18 cellular contexts compared by ENCODE assay signal in genomic region chr1:208228550-208228949, GRCh38. TPM values are rescaled to one million over a fixed set of nuclear protein-coding genes. Genes with fewer than 3 reads are reported as not detected.
DNase-seq lines count a peak whose midpoint lies in the region; ATAC-seq and TF ChIP-seq lines count a peak whose summit lies in the region.
"Had no signal": no experiment of that assay in that cellular context is flagged by ENCODE, and none has a peak within 500 bp of the region (broad histone marks: within the 10 kb centered on the region; RNA-seq: fewer than 3 reads in every experiment).

No MANE protein-coding gene starts in this region.

- H4K91ac ChIP-seq in mesenchymal stem cell (ENCODE audit: low read length), result peak overlapping the region; percentile 9

- WGBS in mesenchymal stem cell, result 88% methylated on average over 2 of the region's 2 CpGs

- peaks cover 5% of the 10 kb centered on the region for H3K27me3 Mint-ChIP-seq in brain

- intact Hi-C loops in gastrocnemius medialis (cut with DNase I; ENCODE audit: low total_unique reads), result no loop called here

- H3K4me2 ChIP-seq in mesenchymal stem cell (ENCODE audit: low read length, poor library complexity, severe bottlenecking), result no peak overlapping the region
- H3K4me2 ChIP-seq: BLaER1 treated with 17β-estradiol and CSF1 and Interleukin-3, amounts not matched to agents 10 nM and 100 nM had no signal

- H3K27ac Mint-ChIP-seq in brain, result peak overlapping the region; percentile 30 to 64 (median 59)

- H3K23ac ChIP-seq in mesenchymal stem cell (ENCODE audit: low read length in 2 of 2), result no peak overlapping the region

- peak overlapping the region in 1 of 5 experiments; percentile 70 for H3K4me3 Mint-ChIP-seq in brain

- peak overlapping the region in 1 of 2 experiments; percentile 37 for H2BK12ac ChIP-seq in mesenchymal stem cell (ENCODE audit: low read length in 2 of 2)

- H3K4me3 ChIP-seq in mesenchymal stem cell (ENCODE audit: insufficient read depth in 1 of 2, low read depth in 1 of 2, low read length in 2 of 2) (no peak overlapping the region), gastrocnemius medialis (no peak overlapping the region)
- H3K4me3 ChIP-seq: BLaER1 treated with 17β-estradiol and CSF1 and Interleukin-3, amounts not matched to agents 10 nM and 100 nM; SJCRH30 had no signal

- H3K18ac ChIP-seq in mesenchymal stem cell (ENCODE audit: low read depth in 1 of 2, low read length in 2 of 2), result peak overlapping the region; percentile 38 to 52

- peaks cover 100% of the 10 kb centered on the region for H3K4me1 Mint-ChIP-seq in brain

- no peaks in the 10 kb centered on the region for H3K27me3 ChIP-seq in mesenchymal stem cell (ENCODE audit: control insufficient read depth in 1 of 2, insufficient read depth in 1 of 2, low read length in 2 of 2)
- no peaks in the 10 kb centered on the region for H3K27me3 ChIP-seq in gastrocnemius medialis
- H3K27me3 ChIP-seq: SJCRH30 had no signal

- H3K14ac ChIP-seq in mesenchymal stem cell (ENCODE audit: low read length in 2 of 2), result no peak overlapping the region

- no peak overlapping the region for H2BK15ac ChIP-seq in mesenchymal stem cell (ENCODE audit: low read depth, poor library complexity, severe bottlenecking)

- H3K36me3 Mint-ChIP-seq in brain, result peaks cover 20% of the 10 kb centered on the region

- no peak overlapping the region for H2AK5ac ChIP-seq in mesenchymal stem cell (ENCODE audit: low read length, severe bottlenecking)

- H2BK5ac ChIP-seq in mesenchymal stem cell (ENCODE audit: low read depth, low read length, poor library complexity, severe bottlenecking), result no peak overlapping the region

- H2AFZ ChIP-seq in mesenchymal stem cell (ENCODE audit: low read depth, low read length), result no peak overlapping the region

- no peak overlapping the region for H4K8ac ChIP-seq in mesenchymal stem cell (ENCODE audit: low read length)

- TF ChIP-seq POLR2A in gastrocnemius medialis (IDR thresholded peaks at IDR 0.05), result no peak

- H3K79me1 ChIP-seq in mesenchymal stem cell (replicated peaks; ENCODE audit: low read length, poor library complexity, severe bottlenecking), result no peaks in the 10 kb centered on the region

- peaks cover 25% of the 10 kb centered on the region for H3K4me1 ChIP-seq in mesenchymal stem cell (ENCODE audit: control insufficient read depth, insufficient read depth, low read depth, low read length)
- peaks cover 52 to 59% of the 10 kb centered on the region in 2 donors for H3K4me1 ChIP-seq in gastrocnemius medialis
- H3K4me1 ChIP-seq: BLaER1 treated with 17β-estradiol and CSF1 and Interleukin-3, amounts not matched to agents 10 nM and 100 nM had no signal

- TF ChIP-seq CTCF in brain (conservative IDR thresholded peaks at IDR 0.05) (no peak), gastrocnemius medialis (IDR thresholded peaks at IDR 0.05 in 4 of 5, conservative IDR thresholded peaks at IDR 0.05 in 1 of 5) (no peak), GM10266 (IDR thresholded peaks at IDR 0.05; ENCODE audit: control insufficient read depth, insufficient read depth, low read depth, missing control alignments) (no peak)

- H2BK120ac ChIP-seq in mesenchymal stem cell (ENCODE audit: low read depth, low read length), result no peak overlapping the region

- H3K27ac ChIP-seq in mesenchymal stem cell (ENCODE audit: low read length, poor library complexity, severe bottlenecking) (no peak overlapping the region), gastrocnemius medialis (peak overlapping the region in 3 of 4 donors; percentile 29 to 65 (median 32))
- H3K27ac ChIP-seq: BLaER1 treated with 17β-estradiol and CSF1 and Interleukin-3, amounts not matched to agents 10 nM and 100 nM; RWPE1; SJCRH30 had no signal

- DNase-seq in DMS79 (lab: John Stamatoyannopoulos, UW) (peak; percentile 77), mesenchymal stem cell (no peak), gastrocnemius medialis (no peak), GM10266 (ENCODE audit: extremely low spot score) (no peak), NCI-H2029 treated with DMSO at 0.1 percent for 48 hours (lab: John Stamatoyannopoulos, UW) (no peak), NK-92 (lab: John Stamatoyannopoulos, UW; ENCODE audit: unreplicated experiment) (no peak)
- DNase-seq: H7; Kasumi-1; NCI-H1436 treated with DMSO at 0.1 percent for 48 hours; NCI-H226; NCI-H526; NK-92 treated with Interleukin-12 subunit alpha and Interleukin-12 subunit beta, amount 100 ng/mL, for 24 hours; OCI-M1; SJCRH30 had no signal

- H3K4ac ChIP-seq in mesenchymal stem cell (ENCODE audit: low read depth in 1 of 2, low read length in 2 of 2), result no peak overlapping the region

- no peaks in the 10 kb centered on the region for H3K9me3 Mint-ChIP-seq in brain

- ATAC-seq in gastrocnemius medialis (no peak), GM19351 (IDR thresholded peaks at IDR 0.05; ENCODE audit: unreplicated experiment) (no peak)

- H3K36me3 ChIP-seq in mesenchymal stem cell (ENCODE audit: control insufficient read depth in 1 of 2, insufficient read depth in 2 of 2, low read depth in 1 of 2, low read length in 2 of 2) (no peaks in the 10 kb centered on the region), gastrocnemius medialis (no peaks in the 10 kb centered on the region)
- H3K36me3 ChIP-seq: BLaER1 treated with 17β-estradiol and CSF1 and Interleukin-3, amounts not matched to agents 10 nM and 100 nM had no signal

- no peak overlapping the region for H3K9ac ChIP-seq in mesenchymal stem cell (ENCODE audit: low read length)
- H3K9ac ChIP-seq: BLaER1 treated with 17β-estradiol and CSF1 and Interleukin-3, amounts not matched to agents 10 nM and 100 nM had no signal

- H3K9me3 ChIP-seq in mesenchymal stem cell (ENCODE audit: control insufficient read depth, low read length) (no peaks in the 10 kb centered on the region), gastrocnemius medialis (no peaks in the 10 kb centered on the region)
- H3K9me3 ChIP-seq: BLaER1 treated with 17β-estradiol and CSF1 and Interleukin-3, amounts not matched to agents 10 nM and 100 nM; SJCRH30 had no signal

- in situ Hi-C loops in gastrocnemius medialis (cut with MboI; ENCODE audit: low sequenced_read_pairs in 4 of 4), result no loop called here

RNA-seq across cellular contexts. Expression of gene PLXNA2, which starts 15.6 kb away (rescaled TPM):
- polyA plus RNA-seq in brain (ENCODE audit: insufficient read depth, low read depth, low replicate concordance), result 5.7 TPM
- 4.6 TPM for polyA plus RNA-seq in mesenchymal stem cell (2013, experiment 1 of 2)
- 4.6 TPM for polyA plus RNA-seq in mesenchymal stem cell (2013, experiment 2 of 2)
- total RNA-seq in gastrocnemius medialis, result 10 to 100 TPM; 12.4 to 20.0 (median 16.2) TPM
